30 cellular contexts compared by ENCODE assay signal in the genomic region with DNA sequence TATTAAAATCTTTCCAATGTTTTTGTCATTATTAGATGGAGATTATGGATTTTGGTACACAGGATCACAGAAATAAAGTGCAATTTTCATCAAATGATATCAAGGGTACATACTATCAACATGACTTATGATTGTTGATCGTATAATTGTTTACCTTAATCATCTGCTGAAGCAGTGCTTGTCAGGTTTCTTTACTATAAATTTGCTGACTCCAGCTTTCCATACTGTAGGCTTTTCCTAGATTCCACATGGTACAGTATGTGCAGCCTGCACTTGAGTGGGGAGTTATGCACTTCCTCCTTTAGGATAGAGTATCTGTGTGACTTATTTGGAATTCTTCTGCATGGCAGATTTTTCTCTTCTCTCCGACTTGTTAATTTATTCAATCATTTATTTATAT.
DNase-seq lines count a peak whose midpoint lies in the region; ATAC-seq, FAIRE-seq and TF ChIP-seq lines count a peak whose summit lies in the region.
"Had no signal": no experiment of that assay in that cellular context is flagged by ENCODE, and none has a peak within 500 bp of the region (broad histone marks: within the 10 kb centered on the region; RNA-seq: fewer than 3 reads in every experiment).

No MANE protein-coding gene starts in this region.

- WGBS in HepG2 (ENCODE audit: low lambda C conversion rate), result 19% methylated on average over 2 of the region's 2 CpGs
- 35% methylated on average over 2 of the region's 2 CpGs for WGBS in right lobe of liver (ENCODE audit: insufficient coverage, low coverage, low lambda C conversion rate, missing lambda C conversion rate)
- WGBS in A549 (ENCODE audit: missing lambda C conversion rate), result 2% methylated on average over 2 of the region's 2 CpGs

- POLR2A ChIA-PET in HepG2 (lab: Yijun Ruan, JAX) (no interaction called here), A549 (lab: Yijun Ruan, JAX) (no interaction called here)

- DNase-seq in HepG2 (ENCODE audit: low spot score) (no peak), right lobe of liver (no peak), A549 (ENCODE audit: low read depth in 1 of 2, low spot score in 1 of 2) (no peak), putamen (ENCODE audit: low spot score) (no peak)
- DNase-seq: 8988T; ACHN; AML-193; BE2C; C1 segment of cervical spinal cord; Caco-2; Calu3; CD4-positive, alpha-beta memory T cell; CD4-positive, alpha-beta T cell; CD4-positive, CD25-positive, alpha-beta regulatory T cell; CD8-positive, alpha-beta memory T cell; CD8-positive, alpha-beta T cell; COR-L47; DMS 273 treated with DMSO at 0.1 percent for 48 hours; DMS153; DMS53; DMS79; DMS79 treated with DMSO at 0.1 percent for 48 hours; DND-41; EL had no signal

- no peaks in the 10 kb centered on the region for H3K27me3 ChIP-seq in HepG2 (ENCODE audit: control insufficient read depth in 1 of 2, insufficient read depth in 2 of 2, low read length in 2 of 2)
- peaks cover 0 to 4% of the 10 kb centered on the region in 2 donors for H3K27me3 ChIP-seq in right lobe of liver
- H3K27me3 ChIP-seq: BE2C; BLaER1; BLaER1 treated with 17β-estradiol and CSF1 and Interleukin-3, amounts not matched to agents 10 nM and 100 nM had no signal

- FAIRE-seq in HepG2 (lab: Jason Lieb, UNC) (no peak), A549 (lab: Jason Lieb, UNC) (no peak)
- FAIRE-seq: A204.1, D721Med had no signal

- TF ChIP-seq POLR2A in HepG2 (IDR thresholded peaks at IDR 0.05; ENCODE audit: insufficient read depth in 1 of 2, low read depth in 2 of 2, low read length in 2 of 2) (no peak), right lobe of liver (IDR thresholded peaks at IDR 0.05) (no peak), A549 (IDR thresholded peaks at IDR 0.05; ENCODE audit: low read length) (no peak)

- H3K4me1 ChIP-seq in HepG2 (ENCODE audit: insufficient read depth, low read length) (no peaks in the 10 kb centered on the region), right lobe of liver (no peaks in the 10 kb centered on the region), A549 (no peaks in the 10 kb centered on the region)
- H3K4me1 ChIP-seq: BE2C; BLaER1; BLaER1 treated with 17β-estradiol and CSF1 and Interleukin-3, amounts not matched to agents 10 nM and 100 nM; Caco-2 had no signal

- H3K27ac ChIP-seq in HepG2 (ENCODE audit: extremely low read length, insufficient read depth, low read length), result no peak overlapping the region
- no peak overlapping the region for H3K27ac ChIP-seq in right lobe of liver
- no peak overlapping the region for H3K27ac ChIP-seq in A549
- H3K27ac ChIP-seq: 22Rv1; BLaER1; BLaER1 treated with 17β-estradiol and CSF1 and Interleukin-3, amounts not matched to agents 10 nM and 100 nM; C4-2B had no signal

- H3K9ac ChIP-seq in HepG2 (ENCODE audit: insufficient read depth, low read depth, low read length), result no peak overlapping the region
- H3K9ac ChIP-seq: BLaER1; BLaER1 treated with 17β-estradiol and CSF1 and Interleukin-3, amounts not matched to agents 10 nM and 100 nM had no signal

- no peak for TF ChIP-seq CTCF in HepG2 (CRISPR knock-in tag; IDR thresholded peaks at IDR 0.05)
- TF ChIP-seq CTCF in right lobe of liver (IDR thresholded peaks at IDR 0.05), result no peak
- no peak for TF ChIP-seq CTCF in A549 (IDR thresholded peaks at IDR 0.05)

- intact Hi-C loops in HepG2 (cut with micrococcal nuclease; ENCODE audit: unreplicated experiment), result no loop called here
- intact Hi-C loops in right lobe of liver (cut with DNase I), result no loop called here

- TF ChIP-seq EP300 in HepG2 (IDR thresholded peaks at IDR 0.05; ENCODE audit: low read depth in 2 of 2, low read length in 2 of 2), result no peak
- no peak for TF ChIP-seq EP300 in HepG2 (CRISPR knock-in tag; IDR thresholded peaks at IDR 0.05; ENCODE audit: borderline replicate concordance)
- TF ChIP-seq EP300 in A549 (IDR thresholded peaks at IDR 0.05), result no peak

- H3K4me3 ChIP-seq in HepG2 (replicated peaks in 1 of 3; ENCODE audit: insufficient read depth in 1 of 3, low read depth in 2 of 3, low read length in 3 of 3), result no peak overlapping the region
- no peak overlapping the region for H3K4me3 ChIP-seq in right lobe of liver
- H3K4me3 ChIP-seq in A549, result no peak overlapping the region
- H3K4me3 ChIP-seq: BLaER1; BLaER1 treated with 17β-estradiol and CSF1 and Interleukin-3, amounts not matched to agents 10 nM and 100 nM had no signal

- H3K9me3 ChIP-seq in HepG2 (ENCODE audit: low read length) (no peaks in the 10 kb centered on the region), right lobe of liver (no peaks in the 10 kb centered on the region), A549 (no peaks in the 10 kb centered on the region)
- H3K9me3 ChIP-seq: BE2C; BLaER1; BLaER1 treated with 17β-estradiol and CSF1 and Interleukin-3, amounts not matched to agents 10 nM and 100 nM; Caco-2 had no signal

- no peaks in the 10 kb centered on the region for H3K36me3 ChIP-seq in HepG2 (replicated peaks in 1 of 2; ENCODE audit: control insufficient read depth in 1 of 2, insufficient read depth in 2 of 2, low read length in 2 of 2)
- no peaks in the 10 kb centered on the region for H3K36me3 ChIP-seq in right lobe of liver
- H3K36me3 ChIP-seq: BE2C; BLaER1; BLaER1 treated with 17β-estradiol and CSF1 and Interleukin-3, amounts not matched to agents 10 nM and 100 nM had no signal

- CTCF ChIA-PET in HepG2 (lab: Yijun Ruan, JAX; ENCODE audit: low intra/inter-chr PET ratio, low total read pairs) (no interaction called here), A549 (lab: Yijun Ruan, JAX) (no interaction called here)

- BruUV-seq in HepG2 (replicated peaks; lab: Mats Ljungman, UMichigan), result no TSS peak

- in situ Hi-C loops in HepG2 (cut with HindIII; ENCODE audit: extremely low pct_ligation_motif_present, low pct_unique_long_range_greater_than_20kb), result no loop called here

- H3K79me2 ChIP-seq in HepG2 (ENCODE audit: insufficient read depth, low read length), result no peaks in the 10 kb centered on the region

- H4K20me1 ChIP-seq in HepG2 (ENCODE audit: insufficient read depth, low read length), result no peaks in the 10 kb centered on the region
- H4K20me1 ChIP-seq: BLaER1; BLaER1 treated with 17β-estradiol and CSF1 and Interleukin-3, amounts not matched to agents 10 nM and 100 nM had no signal

- no peak for ATAC-seq in HepG2
- no peak for ATAC-seq in right lobe of liver
- ATAC-seq in A549, result no peak
- ATAC-seq: CD8-positive, alpha-beta T cell had no signal

- H2AFZ ChIP-seq in HepG2 (ENCODE audit: low read length), result no peak overlapping the region

- TF ChIP-seq RAD21 in HepG2 (CRISPR knock-in tag; IDR thresholded peaks at IDR 0.05) (no peak), A549 (conservative IDR thresholded peaks at IDR 0.05 in 1 of 2, IDR thresholded peaks at IDR 0.05 in 1 of 2) (no peak)

- H3K4me2 ChIP-seq in HepG2 (ENCODE audit: low read depth, low read length), result no peak overlapping the region
- H3K4me2 ChIP-seq in A549, result no peak overlapping the region
- H3K4me2 ChIP-seq: BLaER1; BLaER1 treated with 17β-estradiol and CSF1 and Interleukin-3, amounts not matched to agents 10 nM and 100 nM had no signal

TF ChIP-seq in HepG2, 621 proteins besides CTCF, POLR2A, EP300 and RAD21 (continues in another document):
- TF ChIP-seq ZNF274 (CRISPR knock-in tag; IDR thresholded peaks at IDR 0.05) (no peak), HNF4A (CRISPR knock-in tag; IDR thresholded peaks at IDR 0.05) (no peak), ZNF670 (CRISPR knock-in tag; IDR thresholded peaks at IDR 0.05; ENCODE audit: borderline replicate concordance) (no peak), MAFF (IDR thresholded peaks at IDR 0.05; ENCODE audit: low read depth, low read length) (peak; percentile 64), RXRB (CRISPR knock-in tag; IDR thresholded peaks at IDR 0.05; ENCODE audit: borderline replicate concordance) (no peak), MAFK (conservative IDR thresholded peaks at IDR 0.05 in 1 of 2, IDR thresholded peaks at IDR 0.05 in 1 of 2; ENCODE audit: low read length in 2 of 2) (peak; percentile 59 to 78), ZNF44 (CRISPR knock-in tag; IDR thresholded peaks at IDR 0.05) (no peak), ZSCAN9 (CRISPR knock-in tag; IDR thresholded peaks at IDR 0.05; ENCODE audit: borderline replicate concordance) (no peak), HNRNPLL (IDR thresholded peaks at IDR 0.05; ENCODE audit: low read depth, low read length, poor library complexity, severe bottlenecking) (no peak)
- TF ChIP-seq, protein P1, sequence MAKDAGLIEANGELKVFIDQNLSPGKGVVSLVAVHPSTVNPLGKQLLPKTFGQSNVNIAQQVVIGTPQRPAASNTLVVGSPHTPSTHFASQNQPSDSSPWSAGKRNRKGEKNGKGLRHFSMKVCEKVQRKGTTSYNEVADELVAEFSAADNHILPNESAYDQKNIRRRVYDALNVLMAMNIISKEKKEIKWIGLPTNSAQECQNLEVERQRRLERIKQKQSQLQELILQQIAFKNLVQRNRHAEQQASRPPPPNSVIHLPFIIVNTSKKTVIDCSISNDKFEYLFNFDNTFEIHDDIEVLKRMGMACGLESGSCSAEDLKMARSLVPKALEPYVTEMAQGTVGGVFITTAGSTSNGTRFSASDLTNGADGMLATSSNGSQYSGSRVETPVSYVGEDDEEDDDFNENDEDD (CRISPR knock-in tag; IDR thresholded peaks at IDR 0.05; ENCODE audit: borderline replicate concordance), result no peak

TF ChIP-seq in A549, 52 proteins besides CTCF, POLR2A, EP300 and RAD21:
- TF ChIP-seq MAFK (IDR thresholded peaks at IDR 0.05; ENCODE audit: partially characterized antibody) (peak; percentile 45), ESRRA (IDR thresholded peaks at IDR 0.05; ENCODE audit: borderline replicate concordance, low read length) (no peak)
TF ChIP-seq in A549: peak in this region for 1.

Comparison
In these comparisons a context has a peak if more than half of its experiments do, and no peak if none do; other contexts are left out.
1. Of the 38 proteins assayed by ChIP-seq in both HepG2 and A549: peak only in HepG2: none; only in A549: none; in both: MAFK; in neither: 37.